In genomic region chr16:22681551-22681880, GRCh38 we compare ENCODE assay signal across 21 cellular contexts.
"Had no signal": no experiment of that assay in that cellular context is flagged by ENCODE, and none has a peak within 500 bp of the region (broad histone marks: within the 10 kb centered on the region; RNA-seq: fewer than 3 reads in every experiment).

No MANE protein-coding gene starts in this region.

- H3K9ac ChIP-seq: parathyroid adenoma had no signal

- H3K27ac Mint-ChIP-seq: effector memory CD8-positive, alpha-beta T cell; memory B cell; mesothelial cell of epicardium; nephron progenitor cell; stimulated activated effector memory CD8-positive, alpha-beta T cell treated with anti-CD3 and anti-CD28 coated beads, Interleukin-12 subunit alpha, Interleukin-12 subunit beta, amount 100 ng/mL, for 72 hours had no signal

- H3K4me1 ChIP-seq: parathyroid adenoma, prostate gland, vagina had no signal

- H3K79me2 ChIP-seq: parathyroid adenoma had no signal

- H3K9me3 ChIP-seq: mucosa of descending colon, prostate gland, sigmoid colon, stomach, thyroid gland, vagina had no signal

- H3K9me3 Mint-ChIP-seq: effector memory CD8-positive, alpha-beta T cell; stimulated activated effector memory CD8-positive, alpha-beta T cell treated with anti-CD3 and anti-CD28 coated beads, Interleukin-12 subunit alpha, Interleukin-12 subunit beta, amount 100 ng/mL, for 72 hours had no signal

- DNase-seq: cortex of kidney; effector memory CD8-positive, alpha-beta T cell; head of caudate nucleus; kidney; mucosa of descending colon; naive B cell; nephron progenitor cell; stimulated activated CD4-positive, alpha-beta T cell treated with anti-CD3 and anti-CD28 coated beads, Interleukin-2, amount 100 ng/mL, for 24 hours; stimulated activated CD4-positive, alpha-beta T cell treated with anti-CD3 and anti-CD28 coated beads, Interleukin-4, amount 100 ng/mL, for 24 hours; stimulated activated naive CD4-positive, alpha-beta T cell treated with Interleukin-2 at 50 U/mL for 16 hours; stomach; thyroid gland; trophoblast cell had no signal

- H3K4me3 Mint-ChIP-seq: effector memory CD8-positive, alpha-beta T cell; memory B cell; mesothelial cell of epicardium; naive B cell; nephron progenitor cell; stimulated activated effector memory CD8-positive, alpha-beta T cell treated with anti-CD3 and anti-CD28 coated beads, Interleukin-12 subunit alpha, Interleukin-12 subunit beta, amount 100 ng/mL, for 72 hours had no signal

- H3K4me1 Mint-ChIP-seq: mesothelial cell of epicardium, nephron progenitor cell had no signal

- H2AFZ ChIP-seq: parathyroid adenoma had no signal

- H3K27ac ChIP-seq: parathyroid adenoma, prostate gland, right atrium auricular region, stomach, thyroid gland, vagina had no signal

- H3K27me3 ChIP-seq: right atrium auricular region, sigmoid colon, thyroid gland, vagina had no signal

- H3K36me3 Mint-ChIP-seq: memory B cell; mesothelial cell of epicardium; naive B cell; stimulated activated effector memory CD8-positive, alpha-beta T cell treated with anti-CD3 and anti-CD28 coated beads, Interleukin-12 subunit alpha, Interleukin-12 subunit beta, amount 100 ng/mL, for 72 hours had no signal
